9 cellular contexts compared by ENCODE assay signal in the genomic region with DNA sequence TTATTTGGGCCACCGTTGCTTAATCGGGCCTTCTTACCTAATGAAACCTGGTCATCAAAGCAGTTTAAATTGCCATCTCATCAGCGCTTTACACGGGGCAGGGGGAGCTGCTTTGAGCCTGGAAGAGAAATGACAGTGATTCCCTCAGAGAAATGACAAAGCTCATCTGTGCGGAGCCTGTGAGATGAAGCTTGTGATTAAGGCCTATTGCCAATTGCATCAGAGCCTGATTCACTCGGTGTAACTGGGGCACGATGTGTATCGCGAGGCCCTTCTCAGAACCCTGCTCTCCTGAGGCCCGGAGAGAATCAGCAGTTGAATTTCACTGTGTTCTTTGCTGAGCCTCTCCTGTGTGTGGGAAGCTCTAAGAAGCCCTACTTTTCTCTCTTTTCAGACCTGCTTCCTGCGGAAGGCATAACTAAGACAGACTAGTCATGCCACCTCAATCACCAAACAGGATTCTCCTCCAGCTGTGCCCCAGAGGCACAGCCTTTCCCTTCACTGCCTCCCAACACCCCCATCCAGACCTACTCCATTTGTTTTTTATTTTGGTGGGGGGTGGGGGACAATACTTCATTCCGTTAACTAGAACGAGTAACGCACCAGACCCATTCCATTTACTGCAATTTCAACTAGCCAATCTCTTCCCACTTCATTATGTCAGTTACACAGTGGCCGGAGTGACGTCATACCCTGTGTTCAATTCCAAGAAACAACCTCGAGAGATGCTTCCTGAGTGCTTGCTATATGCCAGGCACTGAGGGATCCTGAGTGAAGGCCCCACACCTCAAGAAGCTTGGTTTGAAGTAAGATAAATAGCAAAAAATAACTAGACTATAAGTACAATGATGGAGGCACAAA. TPM values are rescaled to one million over a fixed set of nuclear protein-coding genes. Genes with fewer than 3 reads are reported as not detected.
DNase-seq lines count a peak whose midpoint lies in the region; ATAC-seq, FAIRE-seq and TF ChIP-seq lines count a peak whose summit lies in the region.
"Had no signal": no experiment of that assay in that cellular context is flagged by ENCODE, and none has a peak within 500 bp of the region (broad histone marks: within the 10 kb centered on the region; RNA-seq: fewer than 3 reads in every experiment).

No MANE protein-coding gene starts in this region.

- H3K4me1 ChIP-seq in HepG2 (ENCODE audit: insufficient read depth, low read length) (peaks cover 69% of the 10 kb centered on the region), suprapubic skin (peaks cover 18% of the 10 kb centered on the region)

- H3K27me3 ChIP-seq in HepG2 (ENCODE audit: control insufficient read depth in 1 of 2, insufficient read depth in 2 of 2, low read length in 2 of 2) (peaks cover 0 to 13% of the 10 kb centered on the region in 2 experiments; a peak in 3 of 5 replicates), suprapubic skin (no peaks in the 10 kb centered on the region)

- no peak for TF ChIP-seq POLR2A in HepG2 (IDR thresholded peaks at IDR 0.05; ENCODE audit: insufficient read depth in 1 of 2, low read depth in 2 of 2, low read length in 2 of 2)
- TF ChIP-seq POLR2A in suprapubic skin (IDR thresholded peaks at IDR 0.05): no peak

- TF ChIP-seq RAD21 in HepG2 (CRISPR knock-in tag; IDR thresholded peaks at IDR 0.05): no peak

- no peak overlapping the region for H3K9ac ChIP-seq in HepG2 (ENCODE audit: insufficient read depth, low read depth, low read length)

- peak; percentile 51 for ATAC-seq in activated CD8-positive, alpha-beta T cell treated with anti-CD3 and anti-CD28 coated beads for 36 hours
- no peak for ATAC-seq in activated CD8-positive, alpha-beta T cell treated with anti-CD3 and anti-CD28 coated beads, Interleukin-2, amount 10 ng/mL, durations not matched to agents 7 days and 5 days
- peak; percentile 49 for ATAC-seq in HepG2

- intact Hi-C loops in activated CD8-positive, alpha-beta T cell treated with anti-CD3 and anti-CD28 coated beads for 36 hours (cut with micrococcal nuclease): no loop called here
- intact Hi-C loops in HepG2 (cut with micrococcal nuclease; ENCODE audit: unreplicated experiment): no loop called here

- TF ChIP-seq EP300 in HepG2 (IDR thresholded peaks at IDR 0.05; ENCODE audit: low read depth in 2 of 2, low read length in 2 of 2) (no peak), HepG2 (CRISPR knock-in tag; IDR thresholded peaks at IDR 0.05; ENCODE audit: borderline replicate concordance) (no peak), suprapubic skin (IDR thresholded peaks at IDR 0.05) (no peak)

- no peak for FAIRE-seq in HepG2 (lab: Jason Lieb, UNC)

- H3K27ac ChIP-seq in HepG2 (ENCODE audit: extremely low read length, insufficient read depth, low read length) (no peak overlapping the region), suprapubic skin (peak overlapping the region; percentile 73)

- peaks cover 3% of the 10 kb centered on the region for H3K4me1 Mint-ChIP-seq in activated CD8-positive, alpha-beta T cell treated with anti-CD3 and anti-CD28 coated beads for 36 hours (ENCODE audit: low read depth)
- H3K4me1 Mint-ChIP-seq in activated CD8-positive, alpha-beta T cell treated with anti-CD3 and anti-CD28 coated beads, Interleukin-2, amount 10 ng/mL, durations not matched to agents 7 days and 5 days (ENCODE audit: low read depth): peaks cover 7% of the 10 kb centered on the region

- DNase-seq in activated CD8-positive, alpha-beta T cell treated with anti-CD3 and anti-CD28 coated beads for 36 hours: peak; percentile 26
- DNase-seq in activated CD8-positive, alpha-beta T cell treated with anti-CD3 and anti-CD28 coated beads, Interleukin-2, amount 10 ng/mL, durations not matched to agents 7 days and 5 days: no peak
- peak; percentile 69 to 87 for DNase-seq in cardiac fibroblast (ENCODE audit: low read depth in 2 of 2)
- no peak for DNase-seq in HepG2 (ENCODE audit: low spot score)
- peak in 1 of 2 donors; percentile 74 for DNase-seq in suprapubic skin (ENCODE audit: low spot score in 2 of 2)
- no peak for DNase-seq in DMS153 (lab: John Stamatoyannopoulos, UW)
- DNase-seq in ecto neural progenitor cell (ENCODE audit: low spot score): no peak
- DNase-seq in NCI-H526 treated with DMSO at 0.1 percent for 48 hours (lab: John Stamatoyannopoulos, UW): no peak
- DNase-seq: activated CD4-positive, alpha-beta T cell treated with anti-CD3 and anti-CD28 coated beads for 4 hours had no signal

- H3K27ac Mint-ChIP-seq in activated CD8-positive, alpha-beta T cell treated with anti-CD3 and anti-CD28 coated beads for 36 hours: peak overlapping the region; percentile 40
- no peak overlapping the region for H3K27ac Mint-ChIP-seq in activated CD8-positive, alpha-beta T cell treated with anti-CD3 and anti-CD28 coated beads, Interleukin-2, amount 10 ng/mL, durations not matched to agents 7 days and 5 days

- peak overlapping the region; percentile 52 for H3K4me2 ChIP-seq in HepG2 (ENCODE audit: low read depth, low read length)

- H3K79me2 ChIP-seq in HepG2 (ENCODE audit: insufficient read depth, low read length): no peaks in the 10 kb centered on the region

- H3K4me3 Mint-ChIP-seq in activated CD8-positive, alpha-beta T cell treated with anti-CD3 and anti-CD28 coated beads for 36 hours: no peak overlapping the region
- H3K4me3 Mint-ChIP-seq in activated CD8-positive, alpha-beta T cell treated with anti-CD3 and anti-CD28 coated beads, Interleukin-2, amount 10 ng/mL, durations not matched to agents 7 days and 5 days: no peak overlapping the region

- H3K27me3 Mint-ChIP-seq in activated CD8-positive, alpha-beta T cell treated with anti-CD3 and anti-CD28 coated beads for 36 hours: no peaks in the 10 kb centered on the region
- H3K27me3 Mint-ChIP-seq in activated CD8-positive, alpha-beta T cell treated with anti-CD3 and anti-CD28 coated beads, Interleukin-2, amount 10 ng/mL, durations not matched to agents 7 days and 5 days (ENCODE audit: low read depth): no peaks in the 10 kb centered on the region

- POLR2A ChIA-PET in activated CD8-positive, alpha-beta T cell treated with anti-CD3 and anti-CD28 coated beads for 36 hours (lab: Charles Lee): interaction anchor here (1.2 to 1.6 kb wide), 2 partner anchors 8 to 10 kb away, joined by 4 to 6 read pairs; no protein-coding TSS in a partner anchor
- POLR2A ChIA-PET in activated CD8-positive, alpha-beta T cell treated with anti-CD3 and anti-CD28 coated beads, Interleukin-2, amount 10 ng/mL, durations not matched to agents 7 days and 5 days (lab: Charles Lee): interaction anchor here (1.2 kb wide), 1 partner anchor 9 kb away, joined by 3 read pairs; a partner anchor contains a TSS
- POLR2A ChIA-PET in HepG2 (lab: Yijun Ruan, JAX): interaction anchor here (1.0 to 1.2 kb wide), 4 partner anchors 8 to 132 kb away, joined by 3 to 5 read pairs (median 4); a partner anchor contains a TSS

- no peak for TF ChIP-seq CTCF in activated CD8-positive, alpha-beta T cell treated with anti-CD3 and anti-CD28 coated beads for 36 hours (IDR thresholded peaks at IDR 0.05)
- TF ChIP-seq CTCF in cardiac fibroblast (IDR thresholded peaks at IDR 0.05; ENCODE audit: low read depth, low read length): no peak
- no peak for TF ChIP-seq CTCF in HepG2 (CRISPR knock-in tag; IDR thresholded peaks at IDR 0.05)
- no peak for TF ChIP-seq CTCF in suprapubic skin (IDR thresholded peaks at IDR 0.05)

- no peaks in the 10 kb centered on the region for H4K20me1 ChIP-seq in HepG2 (ENCODE audit: insufficient read depth, low read length)

- no peaks in the 10 kb centered on the region for H3K36me3 ChIP-seq in HepG2 (replicated peaks in 1 of 2; ENCODE audit: control insufficient read depth in 1 of 2, insufficient read depth in 2 of 2, low read length in 2 of 2)
- no peaks in the 10 kb centered on the region for H3K36me3 ChIP-seq in suprapubic skin

- no peaks in the 10 kb centered on the region for H3K36me3 Mint-ChIP-seq in activated CD8-positive, alpha-beta T cell treated with anti-CD3 and anti-CD28 coated beads for 36 hours (ENCODE audit: low read depth)
- no peaks in the 10 kb centered on the region for H3K36me3 Mint-ChIP-seq in activated CD8-positive, alpha-beta T cell treated with anti-CD3 and anti-CD28 coated beads, Interleukin-2, amount 10 ng/mL, durations not matched to agents 7 days and 5 days (ENCODE audit: low read depth)

- CTCF ChIA-PET in activated CD8-positive, alpha-beta T cell treated with anti-CD3 and anti-CD28 coated beads for 36 hours (lab: Charles Lee): no interaction called here
- CTCF ChIA-PET in activated CD8-positive, alpha-beta T cell treated with anti-CD3 and anti-CD28 coated beads, Interleukin-2, amount 10 ng/mL, durations not matched to agents 7 days and 5 days (lab: Charles Lee): interaction anchor here (1.3 to 1.6 kb wide), 2 partner anchors 229 to 237 kb away, joined by 3 to 10 read pairs; no protein-coding TSS in a partner anchor
- CTCF ChIA-PET in HepG2 (lab: Yijun Ruan, JAX; ENCODE audit: low intra/inter-chr PET ratio, low total read pairs): no interaction called here

- in situ Hi-C loops in HepG2 (cut with HindIII; ENCODE audit: extremely low pct_ligation_motif_present, low pct_unique_long_range_greater_than_20kb): no loop called here

- H3K9me3 ChIP-seq in HepG2 (ENCODE audit: low read length): no peaks in the 10 kb centered on the region
- no peaks in the 10 kb centered on the region for H3K9me3 ChIP-seq in suprapubic skin

- H3K4me3 ChIP-seq in cardiac fibroblast (replicated peaks in 1 of 2; ENCODE audit: low read depth in 2 of 2, low read length in 2 of 2) (no peak overlapping the region), HepG2 (replicated peaks in 1 of 3; ENCODE audit: insufficient read depth in 1 of 3, low read depth in 2 of 3, low read length in 3 of 3) (no peak overlapping the region), suprapubic skin (no peak overlapping the region)

- 27% methylated on average over 17 of the region's 17 CpGs for WGBS in HepG2 (ENCODE audit: low lambda C conversion rate)
- 60% methylated on average over 17 of the region's 17 CpGs for WGBS in suprapubic skin

- H2AFZ ChIP-seq in HepG2 (ENCODE audit: low read length): peak overlapping the region; percentile 2

- H3K9me3 Mint-ChIP-seq in activated CD8-positive, alpha-beta T cell treated with anti-CD3 and anti-CD28 coated beads for 36 hours: no peaks in the 10 kb centered on the region
- H3K9me3 Mint-ChIP-seq in activated CD8-positive, alpha-beta T cell treated with anti-CD3 and anti-CD28 coated beads, Interleukin-2, amount 10 ng/mL, durations not matched to agents 7 days and 5 days (ENCODE audit: insufficient read depth): no peaks in the 10 kb centered on the region

- BruUV-seq in HepG2 (replicated peaks; lab: Mats Ljungman, UMichigan): no TSS peak

RNA-seq across cellular contexts. Expression of a gene that starts 8.9 kb away (rescaled TPM):
- 10 to 100 TPM; 13.3 to 14.3 TPM for total RNA-seq in activated CD8-positive, alpha-beta T cell treated with anti-CD3 and anti-CD28 coated beads for 36 hours
- 10 to 100 TPM; 14.9 to 15.6 TPM for total RNA-seq in activated CD8-positive, alpha-beta T cell treated with anti-CD3 and anti-CD28 coated beads, Interleukin-2, amount 10 ng/mL, durations not matched to agents 7 days and 5 days
- total RNA-seq in HepG2 (2016; rRNA removed; fragmentation: Illumina TruSeq; extraction: Trizol): 27.9 and 28.6 TPM in 2 replicates
- total RNA-seq in HepG2 (2016; cell fraction: cytosol; rRNA removed; fragmentation: Illumina TruSeq; extraction: Trizol; ENCODE audit: low read depth): 12.9 and 14.7 TPM in 2 replicates
- total RNA-seq in HepG2 (2016; cell fraction: insoluble cytoplasmic fraction; rRNA removed; fragmentation: Illumina TruSeq; extraction: Trizol): 27.3 TPM in 2 replicates
- 34.8 and 35.5 TPM in 2 replicates for total RNA-seq in HepG2 (2016; cell fraction: membrane; rRNA removed; fragmentation: Illumina TruSeq; extraction: Trizol)
- 31.3 and 31.4 TPM in 2 replicates for total RNA-seq in HepG2 (2016; cell fraction: nucleus; rRNA removed; fragmentation: Illumina TruSeq; extraction: Trizol)
- 15.4 and 16.0 TPM in 2 replicates for polyA plus RNA-seq in HepG2 (2011; rRNA removed)
- 12.9 and 14.9 TPM in 2 replicates for polyA plus RNA-seq in HepG2 (2011; cell fraction: cytosol; rRNA removed)
- polyA plus RNA-seq in HepG2 (2011; cell fraction: nucleus; rRNA removed): 15.0 and 21.0 TPM in 2 replicates
- 22.2 and 25.1 TPM in 2 replicates for polyA plus RNA-seq in HepG2 (2012)
- 7.5 TPM in 2 replicates for polyA plus RNA-seq in HepG2 (2016; cell fraction: cytosol; fragmentation: Illumina TruSeq; extraction: Trizol; ENCODE audit: low read depth)
- 29.2 and 30.6 TPM in 2 replicates for polyA plus RNA-seq in HepG2 (2016; cell fraction: insoluble cytoplasmic fraction; fragmentation: Illumina TruSeq; extraction: Trizol; ENCODE audit: low read depth)
- polyA plus RNA-seq in HepG2 (2016; cell fraction: membrane; fragmentation: Illumina TruSeq; extraction: Trizol; ENCODE audit: low read depth): 18.6 and 19.2 TPM in 2 replicates
- polyA plus RNA-seq in HepG2 (2016; cell fraction: nucleus; fragmentation: Illumina TruSeq; extraction: Trizol; ENCODE audit: insufficient read depth, low read depth): 36.1 and 41.1 TPM in 2 replicates
- 34.2 and 46.5 TPM in 2 replicates for polyA minus RNA-seq in HepG2 (2011; rRNA and poly(A)+ RNA removed; ENCODE audit: low replicate concordance)
- polyA minus RNA-seq in HepG2 (2011; cell fraction: cytosol; rRNA and poly(A)+ RNA removed): 16.2 and 16.6 TPM in 2 replicates
- 47.6 and 57.8 TPM in 2 replicates for polyA minus RNA-seq in HepG2 (2011; cell fraction: nucleus; rRNA and poly(A)+ RNA removed)
- total RNA-seq in suprapubic skin: 10 to 100 TPM; 26.2 to 44.3 (median 31.6) TPM

Comparison
In these comparisons a context has a peak if more than half of its experiments do, and no peak if none do; other contexts are left out.
1. DNase-seq: peak in activated CD8-positive, alpha-beta T cell treated with anti-CD3 and anti-CD28 coated beads for 36 hours (single experiment) and cardiac fibroblast (2 of 2); none in activated CD8-positive, alpha-beta T cell treated with anti-CD3 and anti-CD28 coated beads, Interleukin-2, amount 10 ng/mL, durations not matched to agents 7 days and 5 days (single experiment), HepG2 (single experiment), DMS153 (single experiment), ecto neural progenitor cell (single experiment) and NCI-H526 treated with DMSO at 0.1 percent for 48 hours (single experiment).